In the genomic region with DNA sequence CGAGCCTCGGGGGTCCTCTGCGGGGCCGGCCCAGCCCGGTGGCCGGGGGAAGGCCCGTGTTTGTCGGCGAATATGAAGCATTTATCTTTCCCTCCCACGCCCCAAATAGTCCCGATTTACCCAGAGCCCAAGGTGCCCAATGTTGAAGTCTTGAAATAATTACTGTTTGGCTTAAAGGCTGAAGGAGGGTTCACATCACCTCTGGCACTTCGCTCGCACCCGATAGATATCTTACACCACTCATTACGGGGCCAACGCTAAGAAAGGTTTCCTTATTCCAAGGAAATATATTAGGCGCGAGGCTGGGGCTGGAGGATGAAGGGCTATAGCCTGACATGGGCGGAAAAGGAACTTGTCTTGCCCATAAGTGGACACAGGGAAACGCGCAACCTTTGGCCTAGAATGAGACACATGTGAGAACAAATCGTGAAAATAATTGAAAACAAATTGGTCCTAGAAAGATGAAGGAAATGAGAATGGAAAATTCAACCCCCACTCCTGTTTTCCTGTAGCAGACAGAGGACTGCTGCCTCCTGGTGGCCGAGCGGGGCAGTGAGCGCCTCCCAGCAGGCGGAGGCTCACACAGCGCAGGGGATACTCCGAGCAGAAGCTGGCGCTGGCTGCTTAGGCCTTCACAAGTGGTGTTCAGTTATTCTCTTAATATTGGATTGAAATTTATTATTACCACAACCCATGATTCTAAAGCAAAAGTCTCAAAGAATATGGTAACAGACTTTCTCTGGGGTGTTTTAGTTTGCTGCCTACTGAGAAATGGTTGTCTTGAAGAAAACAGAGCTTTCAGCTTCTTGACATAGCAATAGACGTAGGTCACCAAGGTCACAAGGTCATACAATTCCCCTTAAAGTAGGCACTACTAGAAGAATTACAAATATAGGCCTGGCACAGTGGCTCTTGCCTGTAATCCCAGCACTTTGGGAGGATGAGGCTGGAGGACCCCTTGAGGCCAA, we compare ENCODE assay signal across 8 cellular contexts. TPM values are rescaled to one million over a fixed set of nuclear protein-coding genes. Genes with fewer than 3 reads are reported as not detected.
DNase-seq lines count a peak whose midpoint lies in the region; ATAC-seq and TF ChIP-seq lines count a peak whose summit lies in the region.

No MANE protein-coding gene starts in this region.

- TF ChIP-seq CTCF in BJ (IDR thresholded peaks at IDR 0.05; ENCODE audit: insufficient read depth, low read depth, low read length) = peak; percentile 100
- TF ChIP-seq CTCF in glutamatergic neuron (IDR thresholded peaks at IDR 0.05; ENCODE audit: partially characterized antibody, unreplicated experiment) = peak; percentile 85
- TF ChIP-seq CTCF in omental fat pad (IDR thresholded peaks at IDR 0.05) = peak in 2 of 3 donors; percentile 22 to 87
- peak; percentile 97 to 99 for TF ChIP-seq CTCF in suprapubic skin (IDR thresholded peaks at IDR 0.05)

- peaks cover 4% of the 10 kb centered on the region for H3K27me3 Mint-ChIP-seq in activated naive CD8-positive, alpha-beta T cell treated with anti-CD3 and anti-CD28 coated beads for 36 hours
- peaks cover 8% of the 10 kb centered on the region for H3K27me3 Mint-ChIP-seq in glutamatergic neuron (ENCODE audit: unreplicated experiment)

- H3K36me3 ChIP-seq in BJ (ENCODE audit: control insufficient read depth, insufficient read depth, low read length) = no peaks in the 10 kb centered on the region
- H3K36me3 ChIP-seq in suprapubic skin = no peaks in the 10 kb centered on the region

- no peaks in the 10 kb centered on the region for H3K36me3 Mint-ChIP-seq in activated naive CD8-positive, alpha-beta T cell treated with anti-CD3 and anti-CD28 coated beads for 36 hours
- peaks cover 7% of the 10 kb centered on the region for H3K36me3 Mint-ChIP-seq in glutamatergic neuron (ENCODE audit: unreplicated experiment)

- ATAC-seq in GM21360 (IDR thresholded peaks at IDR 0.05; ENCODE audit: unreplicated experiment) = peak; percentile 64
- peak; percentile 90 for ATAC-seq in omental fat pad (ENCODE audit: low FRiP score)

- DNase-seq in BJ (ENCODE audit: low read depth) = peak; percentile 40
- DNase-seq in LoVo (ENCODE audit: low spot score) = peak; percentile 76
- DNase-seq in SKM-1 (lab: John Stamatoyannopoulos, UW; ENCODE audit: unreplicated experiment) = peak; percentile 26
- peak; percentile 82 for DNase-seq in activated naive CD8-positive, alpha-beta T cell treated with anti-CD3 and anti-CD28 coated beads for 36 hours
- peak; percentile 93 for DNase-seq in glutamatergic neuron
- peak; percentile 70 for DNase-seq in omental fat pad (ENCODE audit: low spot score)
- peak; percentile 87 to 91 for DNase-seq in suprapubic skin (ENCODE audit: low spot score in 2 of 2)

- H3K27me3 ChIP-seq in BJ (ENCODE audit: control insufficient read depth, insufficient read depth, low read length) = no peaks in the 10 kb centered on the region
- no peaks in the 10 kb centered on the region for H3K27me3 ChIP-seq in suprapubic skin

- peak overlapping the region; percentile 77 for H3K27ac ChIP-seq in suprapubic skin

- CTCF ChIA-PET in BJ (lab: Yijun Ruan, JAX) = interaction anchor here (0.5 to 3.8 kb wide), 37 partner anchors 8 to 154 kb away, joined by 3 to 45 read pairs (median 5); partner anchors contain the start of genes CCL19, CCL21, CCL27 and DCTN3

- H3K4me3 Mint-ChIP-seq in activated naive CD8-positive, alpha-beta T cell treated with anti-CD3 and anti-CD28 coated beads for 36 hours = peak overlapping the region; percentile 77
- peak overlapping the region; percentile 87 for H3K4me3 Mint-ChIP-seq in glutamatergic neuron (ENCODE audit: unreplicated experiment)

- H3K9me3 ChIP-seq in suprapubic skin = no peaks in the 10 kb centered on the region

- TF ChIP-seq EP300 in suprapubic skin (IDR thresholded peaks at IDR 0.05) = no peak

- H3K27ac Mint-ChIP-seq in activated naive CD8-positive, alpha-beta T cell treated with anti-CD3 and anti-CD28 coated beads for 36 hours = no peak overlapping the region
- no peak overlapping the region for H3K27ac Mint-ChIP-seq in glutamatergic neuron (ENCODE audit: unreplicated experiment)

- TF ChIP-seq POLR2A in suprapubic skin (IDR thresholded peaks at IDR 0.05) = no peak

- POLR2A ChIA-PET in BJ (lab: Charles Lee) = interaction anchor here (0.5 kb wide), 1 partner anchor 989 kb away, joined by 3 read pairs; no protein-coding TSS in a partner anchor

- H3K4me1 ChIP-seq in suprapubic skin = peaks cover 9% of the 10 kb centered on the region

- no peaks in the 10 kb centered on the region for H3K9me3 Mint-ChIP-seq in activated naive CD8-positive, alpha-beta T cell treated with anti-CD3 and anti-CD28 coated beads for 36 hours
- peaks cover 8% of the 10 kb centered on the region for H3K9me3 Mint-ChIP-seq in glutamatergic neuron (ENCODE audit: unreplicated experiment)

- H3K4me3 ChIP-seq in BJ (ENCODE audit: low read depth, low read length) (peak overlapping the region; percentile 63), suprapubic skin (peak overlapping the region; percentile 73)

- 4% methylated on average over 29 of the region's 30 CpGs for WGBS in suprapubic skin

- H3K4me1 Mint-ChIP-seq in activated naive CD8-positive, alpha-beta T cell treated with anti-CD3 and anti-CD28 coated beads for 36 hours = peaks cover 10% of the 10 kb centered on the region
- no peaks in the 10 kb centered on the region for H3K4me1 Mint-ChIP-seq in glutamatergic neuron (ENCODE audit: low read depth, unreplicated experiment)

RNA-seq across cellular contexts. Expression of gene CCL21, which starts 7.9 kb away (rescaled TPM):
- not detected in 2 replicates for polyA plus RNA-seq in BJ (2011; rRNA removed)
- not detected in 2 replicates for polyA minus RNA-seq in BJ (2011; rRNA and poly(A)+ RNA removed)
- not detected for total RNA-seq in activated naive CD8-positive, alpha-beta T cell treated with anti-CD3 and anti-CD28 coated beads for 36 hours
- not detected for total RNA-seq in glutamatergic neuron (ENCODE audit: unreplicated experiment)
- total RNA-seq in omental fat pad = 10 to 100 TPM; 30.0 to 59.2 (median 57.5) TPM
- total RNA-seq in suprapubic skin = 1 to 10 TPM in 3 of 4 donors, not detected in 1; 5.2 to 6.1 (median 5.6) TPM

RNA-seq across cellular contexts. Expression of gene CCL19, which starts 11.0 kb away (rescaled TPM):
- polyA plus RNA-seq in BJ (2011; rRNA removed) = not detected in 2 replicates
- polyA minus RNA-seq in BJ (2011; rRNA and poly(A)+ RNA removed) = not detected in 2 replicates
- total RNA-seq in activated naive CD8-positive, alpha-beta T cell treated with anti-CD3 and anti-CD28 coated beads for 36 hours = not detected
- not detected for total RNA-seq in glutamatergic neuron (ENCODE audit: unreplicated experiment)
- total RNA-seq in omental fat pad = not detected
- total RNA-seq in suprapubic skin = 1 to 10 TPM; 1.3 to 5.4 (median 3.3) TPM

RNA-seq across cellular contexts. Expression of gene CCL27, which starts 39.6 kb away (rescaled TPM):
- polyA plus RNA-seq in BJ (2011; rRNA removed) = 0.11 and 0.12 TPM in 2 replicates
- not detected in 2 replicates for polyA minus RNA-seq in BJ (2011; rRNA and poly(A)+ RNA removed)
- total RNA-seq in activated naive CD8-positive, alpha-beta T cell treated with anti-CD3 and anti-CD28 coated beads for 36 hours = under 1 TPM in 1 of 2 experiments, not detected in 1; 0.82 TPM
- total RNA-seq in glutamatergic neuron (ENCODE audit: unreplicated experiment) (1.7 TPM), omental fat pad (not detected), suprapubic skin (100 to 1,000 TPM; 169 to 357 (median 233) TPM)

RNA-seq across cellular contexts. Expression of gene IL11RA, which starts 50.1 kb away (rescaled TPM):
- 21.8 and 38.4 TPM in 2 replicates for polyA plus RNA-seq in BJ (2011; rRNA removed)
- 16.3 and 18.8 TPM in 2 replicates for polyA minus RNA-seq in BJ (2011; rRNA and poly(A)+ RNA removed)
- 10 to 100 TPM; 12.1 to 13.0 TPM for total RNA-seq in activated naive CD8-positive, alpha-beta T cell treated with anti-CD3 and anti-CD28 coated beads for 36 hours
- 28.8 TPM for total RNA-seq in glutamatergic neuron (ENCODE audit: unreplicated experiment)
- total RNA-seq in omental fat pad = 10 to 100 TPM; 13.3 to 49.3 (median 23.1) TPM
- 100 to 1,000 TPM in 1 of 4 donors, 10 to 100 TPM in 3; 23.4 to 114 (median 39.3) TPM for total RNA-seq in suprapubic skin

RNA-seq across cellular contexts. Expression of gene GALT, which starts 55.6 kb away (rescaled TPM):
- polyA plus RNA-seq in BJ (2011; rRNA removed) = 26.6 and 41.5 TPM in 2 replicates
- 13.4 and 14.6 TPM in 2 replicates for polyA minus RNA-seq in BJ (2011; rRNA and poly(A)+ RNA removed)
- total RNA-seq in activated naive CD8-positive, alpha-beta T cell treated with anti-CD3 and anti-CD28 coated beads for 36 hours = 10 to 100 TPM; 42.4 to 43.4 TPM
- total RNA-seq in glutamatergic neuron (ENCODE audit: unreplicated experiment) (57.5 TPM), omental fat pad (10 to 100 TPM; 17.2 to 53.3 (median 32.7) TPM), suprapubic skin (100 to 1,000 TPM in 1 of 4 donors, 10 to 100 TPM in 3; 47.6 to 182 (median 77.6) TPM)

Comparison
In these comparisons a context has a peak if more than half of its experiments do, and no peak if none do; other contexts are left out.
1. Peak in every context shown above with its lines: DNase-seq, ATAC-seq, H3K4me3 ChIP-seq and H3K27ac ChIP-seq.
2. DNase-seq: peak in every context shown above with its lines; median percentile 93 in glutamatergic neuron; 89 in suprapubic skin; 82 in activated naive CD8-positive, alpha-beta T cell treated with anti-CD3 and anti-CD28 coated beads for 36 hours; 76 in LoVo; 70 in omental fat pad; 40 in BJ; 26 in SKM-1.
3. RNA of gene CCL21, which starts 7.9 kb away (total RNA-seq): 30.0 to 59.2 TPM in omental fat pad; 5.2 to 6.1 TPM in suprapubic skin, not detected in activated naive CD8-positive, alpha-beta T cell treated with anti-CD3 and anti-CD28 coated beads for 36 hours and not detected in glutamatergic neuron (single experiment); every median in the first group is over 4 times any median in the second.
4. RNA of gene CCL27, which starts 39.6 kb away (total RNA-seq): 169 to 357 TPM in suprapubic skin; 1.7 TPM in glutamatergic neuron (single experiment), 0.82 TPM in activated naive CD8-positive, alpha-beta T cell treated with anti-CD3 and anti-CD28 coated beads for 36 hours and not detected in omental fat pad; every median in the first group is over 10 times any median in the second.